In the genomic region with DNA sequence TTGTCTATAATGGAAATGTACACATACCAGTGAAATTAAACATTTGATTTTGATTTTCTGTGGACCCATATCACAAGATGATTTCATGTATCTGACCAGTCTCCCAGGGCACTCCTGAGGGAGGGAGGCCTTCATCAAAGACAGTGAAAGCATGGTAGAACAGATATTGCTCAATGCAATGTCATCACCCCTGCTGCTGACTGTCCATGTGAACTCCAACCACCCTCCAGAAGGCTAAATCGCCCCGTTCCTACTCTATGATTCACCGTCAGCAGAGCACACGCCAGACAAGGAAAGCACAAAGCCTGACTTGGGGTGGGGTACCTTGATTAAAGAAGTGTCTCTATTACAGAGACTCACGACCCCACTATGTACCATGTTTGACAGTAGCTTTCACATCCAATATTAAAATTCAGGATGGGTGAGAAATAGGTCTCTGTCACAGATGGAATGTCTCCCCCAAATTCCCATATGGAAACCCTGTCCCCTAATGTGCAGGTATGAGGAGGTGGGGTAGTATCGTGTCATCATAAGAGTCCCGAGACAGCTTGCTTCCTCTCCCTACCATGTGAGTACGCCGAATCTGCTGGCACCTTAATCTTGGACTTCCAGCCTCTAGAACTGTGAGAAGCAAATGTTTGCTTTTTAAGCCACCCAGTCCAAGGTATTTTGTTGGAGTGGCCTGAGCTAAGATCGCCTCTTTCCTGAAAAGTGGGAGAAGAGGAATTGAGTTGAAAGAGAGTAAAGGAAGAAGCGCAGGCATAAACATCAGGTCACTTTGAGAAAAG, we compare ENCODE assay signal across 1 cellular context.
TF ChIP-seq lines count a peak whose summit lies in the region.

No MANE protein-coding gene starts in this region.

TF ChIP-seq in HepG2, 621 proteins besides CTCF, POLR2A, EP300 and RAD21 (continued from another document and continues in another):
- TF ChIP-seq, protein P1, sequence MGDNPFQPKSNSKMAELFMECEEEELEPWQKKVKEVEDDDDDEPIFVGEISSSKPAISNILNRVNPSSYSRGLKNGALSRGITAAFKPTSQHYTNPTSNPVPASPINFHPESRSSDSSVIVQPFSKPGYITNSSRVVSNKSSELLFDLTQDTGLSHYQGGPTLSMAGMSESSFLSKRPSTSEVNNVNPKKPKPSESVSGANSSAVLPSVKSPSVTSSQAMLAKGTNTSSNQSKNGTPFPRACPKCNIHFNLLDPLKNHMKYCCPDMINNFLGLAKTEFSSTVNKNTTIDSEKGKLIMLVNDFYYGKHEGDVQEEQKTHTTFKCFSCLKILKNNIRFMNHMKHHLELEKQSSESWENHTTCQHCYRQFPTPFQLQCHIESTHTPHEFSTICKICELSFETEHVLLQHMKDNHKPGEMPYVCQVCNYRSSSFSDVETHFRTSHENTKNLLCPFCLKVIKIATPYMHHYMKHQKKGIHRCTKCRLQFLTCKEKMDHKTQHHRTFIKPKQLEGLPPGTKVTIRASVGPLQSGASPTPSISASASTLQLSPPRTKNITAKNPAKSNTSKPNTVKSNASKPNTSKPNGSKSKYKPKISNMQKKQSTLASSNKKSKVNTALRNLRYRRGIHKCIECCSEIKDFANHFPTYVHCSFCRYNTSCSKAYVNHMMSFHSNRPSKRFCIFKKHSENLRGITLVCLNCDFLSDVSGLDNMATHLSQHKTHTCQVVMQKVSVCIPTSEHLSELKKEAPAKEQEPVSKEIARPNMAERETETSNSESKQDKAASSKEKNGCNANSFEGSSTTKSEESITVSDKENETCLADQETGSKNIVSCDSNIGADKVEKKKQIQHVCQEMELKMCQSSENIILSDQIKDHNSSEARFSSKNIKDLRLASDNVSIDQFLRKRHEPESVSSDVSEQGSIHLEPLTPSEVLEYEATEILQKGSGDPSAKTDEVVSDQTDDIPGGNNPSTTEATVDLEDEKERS (CRISPR knock-in tag; IDR thresholded peaks at IDR 0.05): no peak
- TF ChIP-seq ZFY (CRISPR knock-in tag; IDR thresholded peaks at IDR 0.05) (peak; percentile 53), SOX6 (IDR thresholded peaks at IDR 0.05) (no peak), SOX6 (CRISPR knock-in tag; IDR thresholded peaks at IDR 0.05) (peak; percentile 64), ZNF629 (CRISPR knock-in tag; conservative IDR thresholded peaks at IDR 0.05) (no peak), BORCS8-MEF2B (CRISPR knock-in tag; IDR thresholded peaks at IDR 0.05) (no peak), HOXA9 (CRISPR knock-in tag; IDR thresholded peaks at IDR 0.05; ENCODE audit: borderline replicate concordance) (no peak), TMF1 (CRISPR knock-in tag; IDR thresholded peaks at IDR 0.05; ENCODE audit: low read depth) (no peak), TBX3 (IDR thresholded peaks at IDR 0.05; ENCODE audit: borderline replicate concordance) (no peak), ZNF7 (CRISPR knock-in tag; IDR thresholded peaks at IDR 0.05) (peak; percentile 78; the same call in 1 of the 2 replicates), NR1H2 (CRISPR knock-in tag; IDR thresholded peaks at IDR 0.05; ENCODE audit: borderline replicate concordance, low read depth) (no peak), KDM6A (CRISPR knock-in tag; IDR thresholded peaks at IDR 0.05; ENCODE audit: low read depth) (no peak; the same call in 1 of the 2 replicates), SIN3A (IDR thresholded peaks at IDR 0.05; ENCODE audit: borderline replicate concordance, low read depth, low read length) (no peak), ZNF234 (CRISPR knock-in tag; conservative IDR thresholded peaks at IDR 0.05) (no peak), FLYWCH1 (CRISPR knock-in tag; IDR thresholded peaks at IDR 0.05) (no peak), ZNF75D (CRISPR knock-in tag; IDR thresholded peaks at IDR 0.05; ENCODE audit: borderline replicate concordance) (no peak), ZNF567 (CRISPR knock-in tag; IDR thresholded peaks at IDR 0.05; ENCODE audit: borderline replicate concordance) (no peak), NR2C2 (CRISPR knock-in tag; IDR thresholded peaks at IDR 0.05; ENCODE audit: borderline replicate concordance) (peak; percentile 50; the same call in 1 of the 2 replicates), POLR2AphosphoS2 (IDR thresholded peaks at IDR 0.05; ENCODE audit: low read depth, low read length) (no peak; the same call in 1 of the 2 replicates), ZNF10 (CRISPR knock-in tag; IDR thresholded peaks at IDR 0.05; ENCODE audit: borderline replicate concordance, low read depth) (no peak)
- TF ChIP-seq, protein P2, sequence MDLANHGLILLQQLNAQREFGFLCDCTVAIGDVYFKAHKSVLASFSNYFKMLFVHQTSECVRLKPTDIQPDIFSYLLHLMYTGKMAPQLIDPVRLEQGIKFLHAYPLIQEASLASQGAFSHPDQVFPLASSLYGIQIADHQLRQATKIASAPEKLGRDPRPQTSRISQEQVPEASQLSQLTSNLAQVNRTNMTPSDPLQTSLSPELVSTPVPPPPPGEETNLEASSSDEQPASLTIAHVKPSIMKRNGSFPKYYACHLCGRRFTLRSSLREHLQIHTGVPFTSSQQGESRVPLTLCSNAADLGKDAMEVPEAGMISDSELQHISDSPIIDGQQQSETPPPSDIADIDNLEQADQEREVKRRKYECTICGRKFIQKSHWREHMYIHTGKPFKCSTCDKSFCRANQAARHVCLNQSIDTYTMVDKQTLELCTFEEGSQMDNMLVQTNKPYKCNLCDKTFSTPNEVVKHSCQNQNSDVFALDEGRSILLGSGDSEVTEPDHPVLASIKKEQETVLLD (CRISPR knock-in tag; IDR thresholded peaks at IDR 0.05; ENCODE audit: low read depth): no peak
- TF ChIP-seq, protein P3, sequence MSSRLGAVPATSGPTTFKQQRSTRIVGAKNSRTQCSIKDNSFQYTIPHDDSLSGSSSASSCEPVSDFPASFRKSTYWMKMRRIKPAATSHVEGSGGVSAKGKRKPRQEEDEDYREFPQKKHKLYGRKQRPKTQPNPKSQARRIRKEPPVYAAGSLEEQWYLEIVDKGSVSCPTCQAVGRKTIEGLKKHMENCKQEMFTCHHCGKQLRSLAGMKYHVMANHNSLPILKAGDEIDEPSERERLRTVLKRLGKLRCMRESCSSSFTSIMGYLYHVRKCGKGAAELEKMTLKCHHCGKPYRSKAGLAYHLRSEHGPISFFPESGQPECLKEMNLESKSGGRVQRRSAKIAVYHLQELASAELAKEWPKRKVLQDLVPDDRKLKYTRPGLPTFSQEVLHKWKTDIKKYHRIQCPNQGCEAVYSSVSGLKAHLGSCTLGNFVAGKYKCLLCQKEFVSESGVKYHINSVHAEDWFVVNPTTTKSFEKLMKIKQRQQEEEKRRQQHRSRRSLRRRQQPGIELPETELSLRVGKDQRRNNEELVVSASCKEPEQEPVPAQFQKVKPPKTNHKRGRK (CRISPR knock-in tag; IDR thresholded peaks at IDR 0.05): no peak
- TF ChIP-seq, protein P4, sequence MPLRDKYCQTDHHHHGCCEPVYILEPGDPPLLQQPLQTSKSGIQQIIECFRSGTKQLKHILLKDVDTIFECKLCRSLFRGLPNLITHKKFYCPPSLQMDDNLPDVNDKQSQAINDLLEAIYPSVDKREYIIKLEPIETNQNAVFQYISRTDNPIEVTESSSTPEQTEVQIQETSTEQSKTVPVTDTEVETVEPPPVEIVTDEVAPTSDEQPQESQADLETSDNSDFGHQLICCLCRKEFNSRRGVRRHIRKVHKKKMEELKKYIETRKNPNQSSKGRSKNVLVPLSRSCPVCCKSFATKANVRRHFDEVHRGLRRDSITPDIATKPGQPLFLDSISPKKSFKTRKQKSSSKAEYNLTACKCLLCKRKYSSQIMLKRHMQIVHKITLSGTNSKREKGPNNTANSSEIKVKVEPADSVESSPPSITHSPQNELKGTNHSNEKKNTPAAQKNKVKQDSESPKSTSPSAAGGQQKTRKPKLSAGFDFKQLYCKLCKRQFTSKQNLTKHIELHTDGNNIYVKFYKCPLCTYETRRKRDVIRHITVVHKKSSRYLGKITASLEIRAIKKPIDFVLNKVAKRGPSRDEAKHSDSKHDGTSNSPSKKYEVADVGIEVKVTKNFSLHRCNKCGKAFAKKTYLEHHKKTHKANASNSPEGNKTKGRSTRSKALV (CRISPR knock-in tag; IDR thresholded peaks at IDR 0.05): 0 out of 2 replicates have a peak, but pooled peaks have one; percentile 45
- TF ChIP-seq, protein P5, sequence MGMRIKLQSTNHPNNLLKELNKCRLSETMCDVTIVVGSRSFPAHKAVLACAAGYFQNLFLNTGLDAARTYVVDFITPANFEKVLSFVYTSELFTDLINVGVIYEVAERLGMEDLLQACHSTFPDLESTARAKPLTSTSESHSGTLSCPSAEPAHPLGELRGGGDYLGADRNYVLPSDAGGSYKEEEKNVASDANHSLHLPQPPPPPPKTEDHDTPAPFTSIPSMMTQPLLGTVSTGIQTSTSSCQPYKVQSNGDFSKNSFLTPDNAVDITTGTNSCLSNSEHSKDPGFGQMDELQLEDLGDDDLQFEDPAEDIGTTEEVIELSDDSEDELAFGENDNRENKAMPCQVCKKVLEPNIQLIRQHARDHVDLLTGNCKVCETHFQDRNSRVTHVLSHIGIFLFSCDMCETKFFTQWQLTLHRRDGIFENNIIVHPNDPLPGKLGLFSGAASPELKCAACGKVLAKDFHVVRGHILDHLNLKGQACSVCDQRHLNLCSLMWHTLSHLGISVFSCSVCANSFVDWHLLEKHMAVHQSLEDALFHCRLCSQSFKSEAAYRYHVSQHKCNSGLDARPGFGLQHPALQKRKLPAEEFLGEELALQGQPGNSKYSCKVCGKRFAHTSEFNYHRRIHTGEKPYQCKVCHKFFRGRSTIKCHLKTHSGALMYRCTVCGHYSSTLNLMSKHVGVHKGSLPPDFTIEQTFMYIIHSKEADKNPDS (CRISPR knock-in tag; IDR thresholded peaks at IDR 0.05): no peak
- TF ChIP-seq, protein P6, sequence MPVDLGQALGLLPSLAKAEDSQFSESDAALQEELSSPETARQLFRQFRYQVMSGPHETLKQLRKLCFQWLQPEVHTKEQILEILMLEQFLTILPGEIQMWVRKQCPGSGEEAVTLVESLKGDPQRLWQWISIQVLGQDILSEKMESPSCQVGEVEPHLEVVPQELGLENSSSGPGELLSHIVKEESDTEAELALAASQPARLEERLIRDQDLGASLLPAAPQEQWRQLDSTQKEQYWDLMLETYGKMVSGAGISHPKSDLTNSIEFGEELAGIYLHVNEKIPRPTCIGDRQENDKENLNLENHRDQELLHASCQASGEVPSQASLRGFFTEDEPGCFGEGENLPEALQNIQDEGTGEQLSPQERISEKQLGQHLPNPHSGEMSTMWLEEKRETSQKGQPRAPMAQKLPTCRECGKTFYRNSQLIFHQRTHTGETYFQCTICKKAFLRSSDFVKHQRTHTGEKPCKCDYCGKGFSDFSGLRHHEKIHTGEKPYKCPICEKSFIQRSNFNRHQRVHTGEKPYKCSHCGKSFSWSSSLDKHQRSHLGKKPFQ (CRISPR knock-in tag; IDR thresholded peaks at IDR 0.05; ENCODE audit: insufficient replicate concordance): no peak
- TF ChIP-seq, protein P7, sequence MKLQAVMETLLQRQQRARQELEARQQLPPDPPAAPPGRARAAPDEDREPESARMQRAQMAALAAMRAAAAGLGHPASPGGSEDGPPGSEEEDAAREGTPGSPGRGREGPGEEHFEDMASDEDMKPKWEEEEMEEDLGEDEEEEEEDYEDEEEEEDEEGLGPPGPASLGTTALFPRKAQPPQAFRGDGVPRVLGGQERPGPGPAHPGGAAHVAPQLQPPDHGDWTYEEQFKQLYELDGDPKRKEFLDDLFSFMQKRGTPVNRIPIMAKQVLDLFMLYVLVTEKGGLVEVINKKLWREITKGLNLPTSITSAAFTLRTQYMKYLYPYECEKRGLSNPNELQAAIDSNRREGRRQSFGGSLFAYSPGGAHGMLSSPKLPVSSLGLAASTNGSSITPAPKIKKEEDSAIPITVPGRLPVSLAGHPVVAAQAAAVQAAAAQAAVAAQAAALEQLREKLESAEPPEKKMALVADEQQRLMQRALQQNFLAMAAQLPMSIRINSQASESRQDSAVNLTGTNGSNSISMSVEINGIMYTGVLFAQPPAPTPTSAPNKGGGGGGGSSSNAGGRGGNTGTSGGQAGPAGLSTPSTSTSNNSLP (IDR thresholded peaks at IDR 0.05; ENCODE audit: low read depth, low read length): peak; percentile 67; the same call in 1 of the 2 replicates
- TF ChIP-seq, protein P8, sequence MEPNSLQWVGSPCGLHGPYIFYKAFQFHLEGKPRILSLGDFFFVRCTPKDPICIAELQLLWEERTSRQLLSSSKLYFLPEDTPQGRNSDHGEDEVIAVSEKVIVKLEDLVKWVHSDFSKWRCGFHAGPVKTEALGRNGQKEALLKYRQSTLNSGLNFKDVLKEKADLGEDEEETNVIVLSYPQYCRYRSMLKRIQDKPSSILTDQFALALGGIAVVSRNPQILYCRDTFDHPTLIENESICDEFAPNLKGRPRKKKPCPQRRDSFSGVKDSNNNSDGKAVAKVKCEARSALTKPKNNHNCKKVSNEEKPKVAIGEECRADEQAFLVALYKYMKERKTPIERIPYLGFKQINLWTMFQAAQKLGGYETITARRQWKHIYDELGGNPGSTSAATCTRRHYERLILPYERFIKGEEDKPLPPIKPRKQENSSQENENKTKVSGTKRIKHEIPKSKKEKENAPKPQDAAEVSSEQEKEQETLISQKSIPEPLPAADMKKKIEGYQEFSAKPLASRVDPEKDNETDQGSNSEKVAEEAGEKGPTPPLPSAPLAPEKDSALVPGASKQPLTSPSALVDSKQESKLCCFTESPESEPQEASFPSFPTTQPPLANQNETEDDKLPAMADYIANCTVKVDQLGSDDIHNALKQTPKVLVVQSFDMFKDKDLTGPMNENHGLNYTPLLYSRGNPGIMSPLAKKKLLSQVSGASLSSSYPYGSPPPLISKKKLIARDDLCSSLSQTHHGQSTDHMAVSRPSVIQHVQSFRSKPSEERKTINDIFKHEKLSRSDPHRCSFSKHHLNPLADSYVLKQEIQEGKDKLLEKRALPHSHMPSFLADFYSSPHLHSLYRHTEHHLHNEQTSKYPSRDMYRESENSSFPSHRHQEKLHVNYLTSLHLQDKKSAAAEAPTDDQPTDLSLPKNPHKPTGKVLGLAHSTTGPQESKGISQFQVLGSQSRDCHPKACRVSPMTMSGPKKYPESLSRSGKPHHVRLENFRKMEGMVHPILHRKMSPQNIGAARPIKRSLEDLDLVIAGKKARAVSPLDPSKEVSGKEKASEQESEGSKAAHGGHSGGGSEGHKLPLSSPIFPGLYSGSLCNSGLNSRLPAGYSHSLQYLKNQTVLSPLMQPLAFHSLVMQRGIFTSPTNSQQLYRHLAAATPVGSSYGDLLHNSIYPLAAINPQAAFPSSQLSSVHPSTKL (CRISPR knock-in tag; IDR thresholded peaks at IDR 0.05): peak; percentile 85
- TF ChIP-seq, protein P9, sequence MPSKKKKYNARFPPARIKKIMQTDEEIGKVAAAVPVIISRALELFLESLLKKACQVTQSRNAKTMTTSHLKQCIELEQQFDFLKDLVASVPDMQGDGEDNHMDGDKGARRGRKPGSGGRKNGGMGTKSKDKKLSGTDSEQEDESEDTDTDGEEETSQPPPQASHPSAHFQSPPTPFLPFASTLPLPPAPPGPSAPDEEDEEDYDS (CRISPR knock-in tag; IDR thresholded peaks at IDR 0.05): peak; percentile 42; the same call in 1 of the 2 replicates
- TF ChIP-seq, protein P10, sequence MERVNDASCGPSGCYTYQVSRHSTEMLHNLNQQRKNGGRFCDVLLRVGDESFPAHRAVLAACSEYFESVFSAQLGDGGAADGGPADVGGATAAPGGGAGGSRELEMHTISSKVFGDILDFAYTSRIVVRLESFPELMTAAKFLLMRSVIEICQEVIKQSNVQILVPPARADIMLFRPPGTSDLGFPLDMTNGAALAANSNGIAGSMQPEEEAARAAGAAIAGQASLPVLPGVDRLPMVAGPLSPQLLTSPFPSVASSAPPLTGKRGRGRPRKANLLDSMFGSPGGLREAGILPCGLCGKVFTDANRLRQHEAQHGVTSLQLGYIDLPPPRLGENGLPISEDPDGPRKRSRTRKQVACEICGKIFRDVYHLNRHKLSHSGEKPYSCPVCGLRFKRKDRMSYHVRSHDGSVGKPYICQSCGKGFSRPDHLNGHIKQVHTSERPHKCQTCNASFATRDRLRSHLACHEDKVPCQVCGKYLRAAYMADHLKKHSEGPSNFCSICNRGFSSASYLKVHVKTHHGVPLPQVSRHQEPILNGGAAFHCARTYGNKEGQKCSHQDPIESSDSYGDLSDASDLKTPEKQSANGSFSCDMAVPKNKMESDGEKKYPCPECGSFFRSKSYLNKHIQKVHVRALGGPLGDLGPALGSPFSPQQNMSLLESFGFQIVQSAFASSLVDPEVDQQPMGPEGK (CRISPR knock-in tag; IDR thresholded peaks at IDR 0.05): peak; percentile 45
- TF ChIP-seq, protein P11, sequence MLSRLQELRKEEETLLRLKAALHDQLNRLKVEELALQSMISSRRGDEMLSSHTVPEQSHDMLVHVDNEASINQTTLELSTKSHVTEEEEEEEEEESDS (CRISPR knock-in tag; IDR thresholded peaks at IDR 0.05; ENCODE audit: borderline replicate concordance): no peak
